ENCODE assay signal across 8 cellular contexts in the genomic region with DNA sequence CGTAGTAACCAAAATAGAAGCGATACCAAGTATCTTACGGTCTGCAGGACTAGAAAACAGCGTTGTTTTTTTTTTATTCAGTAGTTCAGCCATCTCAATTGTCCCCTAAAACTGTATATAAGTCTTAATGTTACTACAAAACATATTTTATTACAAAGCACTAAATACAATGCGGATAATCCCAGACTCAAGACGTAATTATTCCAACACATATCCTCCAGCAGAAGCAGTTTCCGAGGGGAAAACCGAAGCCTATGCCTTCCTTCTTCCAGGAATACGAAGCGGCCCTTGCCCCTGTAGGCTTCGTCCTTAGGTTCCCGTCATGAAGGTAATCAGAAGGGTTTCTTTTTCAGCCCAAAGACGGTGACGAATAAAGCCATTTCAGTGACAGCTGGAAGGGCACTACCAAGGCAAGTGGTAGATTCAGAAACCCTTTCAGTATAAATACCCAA. TPM values are rescaled to one million over a fixed set of nuclear protein-coding genes. Genes with fewer than 3 reads are reported as not detected.
DNase-seq lines count a peak whose midpoint lies in the region; ATAC-seq, FAIRE-seq and TF ChIP-seq lines count a peak whose summit lies in the region.

No MANE protein-coding gene starts in this region.

- ATAC-seq in activated CD8-positive, alpha-beta T cell treated with anti-CD3 and anti-CD28 coated beads for 36 hours = no peak
- ATAC-seq in GM18517 (IDR thresholded peaks at IDR 0.05; ENCODE audit: unreplicated experiment) = no peak

- POLR2A ChIA-PET in activated CD8-positive, alpha-beta T cell treated with anti-CD3 and anti-CD28 coated beads for 36 hours (lab: Charles Lee) = interaction anchor here (0.7 to 6.8 kb wide), 44 partner anchors 13 to 775 kb away, joined by 3 to 476 read pairs (median 7); a partner anchor contains a TSS

- H3K4me3 Mint-ChIP-seq in activated CD8-positive, alpha-beta T cell treated with anti-CD3 and anti-CD28 coated beads for 36 hours = peak overlapping the region; percentile 89

- H3K4me1 Mint-ChIP-seq in activated CD8-positive, alpha-beta T cell treated with anti-CD3 and anti-CD28 coated beads for 36 hours (ENCODE audit: low read depth) = peaks cover 39% of the 10 kb centered on the region

- no peak for TF ChIP-seq CTCF in activated CD8-positive, alpha-beta T cell treated with anti-CD3 and anti-CD28 coated beads for 36 hours (IDR thresholded peaks at IDR 0.05)
- no peak for TF ChIP-seq CTCF in stomach (IDR thresholded peaks at IDR 0.05)
- TF ChIP-seq CTCF in D721Med (IDR thresholded peaks at IDR 0.05; ENCODE audit: insufficient read depth, missing control alignments) = no peak

- no peaks in the 10 kb centered on the region for H3K9me3 Mint-ChIP-seq in activated CD8-positive, alpha-beta T cell treated with anti-CD3 and anti-CD28 coated beads for 36 hours

- intact Hi-C loops in activated CD8-positive, alpha-beta T cell treated with anti-CD3 and anti-CD28 coated beads for 36 hours (cut with micrococcal nuclease) = no loop called here
- intact Hi-C loops in stomach (cut with DNase I; ENCODE audit: low total_unique reads) = no loop called here

- H3K4me1 ChIP-seq in iPS-18a (ENCODE audit: control insufficient read depth, low read depth, low read length) (peaks cover 17% of the 10 kb centered on the region), stomach (peaks cover 24 to 44% (median 39%) of the 10 kb centered on the region in 4 donors)

- no peaks in the 10 kb centered on the region for H3K36me3 Mint-ChIP-seq in activated CD8-positive, alpha-beta T cell treated with anti-CD3 and anti-CD28 coated beads for 36 hours (ENCODE audit: low read depth)

- no peak for TF ChIP-seq POLR2A in stomach (IDR thresholded peaks at IDR 0.05)

- H3K27me3 ChIP-seq in iPS-18a (ENCODE audit: control insufficient read depth, insufficient read depth, low read length) (no peaks in the 10 kb centered on the region), stomach (no peaks in the 10 kb centered on the region)

- no peaks in the 10 kb centered on the region for H3K27me3 Mint-ChIP-seq in activated CD8-positive, alpha-beta T cell treated with anti-CD3 and anti-CD28 coated beads for 36 hours

- peak overlapping the region; percentile 93 for H3K27ac ChIP-seq in iPS-18a (ENCODE audit: low read length)
- H3K27ac ChIP-seq in stomach = peak overlapping the region; percentile 73 to 97 (median 93)

- no peak for FAIRE-seq in D721Med (lab: Jason Lieb, UNC)

- H3K27ac Mint-ChIP-seq in activated CD8-positive, alpha-beta T cell treated with anti-CD3 and anti-CD28 coated beads for 36 hours = peak overlapping the region; percentile 100

- TF ChIP-seq EP300 in stomach (IDR thresholded peaks at IDR 0.05) = no peak

- CTCF ChIA-PET in activated CD8-positive, alpha-beta T cell treated with anti-CD3 and anti-CD28 coated beads for 36 hours (lab: Charles Lee) = interaction anchor here (0.7 to 1.7 kb wide), 7 partner anchors 10 to 75 kb away, joined by 3 to 11 read pairs (median 3); a partner anchor contains a TSS

- peak; percentile 31 for DNase-seq in NCI-H510A (lab: John Stamatoyannopoulos, UW)
- no peak for DNase-seq in NCI-H510A treated with DMSO at 0.1 percent for 48 hours (lab: John Stamatoyannopoulos, UW)
- DNase-seq in activated CD8-positive, alpha-beta T cell treated with anti-CD3 and anti-CD28 coated beads for 36 hours = no peak
- no peak for DNase-seq in stomach
- DNase-seq in D721Med (ENCODE audit: insufficient read length, low spot score) = no peak
- DNase-seq in DMS153 (lab: John Stamatoyannopoulos, UW) = no peak

- H3K36me3 ChIP-seq in iPS-18a (ENCODE audit: control insufficient read depth, low read depth, low read length) (no peaks in the 10 kb centered on the region), stomach (no peaks in the 10 kb centered on the region)

- 5 to 7% (median 6%) methylated on average over 14 of the region's 14 CpGs for WGBS in stomach, 5 donors

- peak overlapping the region; percentile 88 for H3K9ac ChIP-seq in iPS-18a (ENCODE audit: low read length)

- H3K9me3 ChIP-seq in iPS-18a (ENCODE audit: control insufficient read depth, low read depth, low read length) = no peaks in the 10 kb centered on the region
- H3K9me3 ChIP-seq in stomach = no peaks in the 10 kb centered on the region

- H3K4me3 ChIP-seq in iPS-18a (ENCODE audit: low read length) (peak overlapping the region; percentile 66), stomach (peak overlapping the region; percentile 21 to 46 (median 41))

RNA-seq across cellular contexts. Expression of a gene that starts 2.3 kb away (rescaled TPM):
- total RNA-seq in activated CD8-positive, alpha-beta T cell treated with anti-CD3 and anti-CD28 coated beads for 36 hours = 10 to 100 TPM; 33.4 to 35.9 TPM
- total RNA-seq in stomach = 10 to 100 TPM in 3 of 5 donors, 1 to 10 TPM in 2; 5.2 to 37.6 (median 14.9) TPM
- 10 to 100 TPM in 1 of 3 donors, 1 to 10 TPM in 2; 6.3 to 10.3 (median 8.0) TPM for polyA plus RNA-seq in stomach

RNA-seq across cellular contexts. Expression of a gene that starts 11.1 kb away (rescaled TPM):
- 10 to 100 TPM; 30.0 to 33.7 TPM for total RNA-seq in activated CD8-positive, alpha-beta T cell treated with anti-CD3 and anti-CD28 coated beads for 36 hours
- total RNA-seq in stomach = 100 to 1,000 TPM in 1 of 5 donors, 10 to 100 TPM in 2, 1 to 10 TPM in 2; 6.7 to 104 (median 17.3) TPM
- 10 to 100 TPM; 32.4 to 58.8 (median 43.1) TPM for polyA plus RNA-seq in stomach

RNA-seq across cellular contexts. Expression of a gene that starts 16.1 kb away (rescaled TPM):
- total RNA-seq in activated CD8-positive, alpha-beta T cell treated with anti-CD3 and anti-CD28 coated beads for 36 hours = 1 to 10 TPM; 5.5 to 6.2 TPM
- total RNA-seq in stomach = 10 to 100 TPM in 2 of 5 donors, 1 to 10 TPM in 2, under 1 TPM in 1; 0.58 to 70.1 (median 4.6) TPM
- polyA plus RNA-seq in stomach = 1 to 10 TPM; 6.6 to 9.2 (median 7.9) TPM

RNA-seq across cellular contexts. Expression of a gene that starts 21.7 kb away (rescaled TPM):
- 100 to 1,000 TPM; 123 to 129 TPM for total RNA-seq in activated CD8-positive, alpha-beta T cell treated with anti-CD3 and anti-CD28 coated beads for 36 hours
- total RNA-seq in stomach = 100 to 1,000 TPM in 3 of 5 donors, 10 to 100 TPM in 2; 16.2 to 163 (median 137) TPM
- 10 to 100 TPM; 47.2 to 69.4 (median 66.7) TPM for polyA plus RNA-seq in stomach

RNA-seq across cellular contexts. Expression of a gene that starts 36.5 kb away (rescaled TPM):
- total RNA-seq in activated CD8-positive, alpha-beta T cell treated with anti-CD3 and anti-CD28 coated beads for 36 hours = 100 to 1,000 TPM; 170 to 174 TPM
- 10 to 100 TPM in 2 of 5 donors, 1 to 10 TPM in 3; 1.0 to 66.0 (median 2.3) TPM for total RNA-seq in stomach
- 10 to 100 TPM in 2 of 3 donors, 1 to 10 TPM in 1; 8.2 to 24.9 (median 10.7) TPM for polyA plus RNA-seq in stomach
